ENCODE assay signal across 1 cellular context in genomic region chr1:179031855-179032513, GRCh38.
TF ChIP-seq lines count a peak whose summit lies in the region.

No MANE protein-coding gene starts in this region.

TF ChIP-seq in GM12878, 131 proteins besides CTCF, POLR2A, EP300 and RAD21:
- no peak for TF ChIP-seq E4F1 (IDR thresholded peaks at IDR 0.05; ENCODE audit: borderline replicate concordance, partially characterized antibody)
TF ChIP-seq in GM12878: peak in this region for 0.
